9 cellular contexts compared by ENCODE assay signal in the genomic region with DNA sequence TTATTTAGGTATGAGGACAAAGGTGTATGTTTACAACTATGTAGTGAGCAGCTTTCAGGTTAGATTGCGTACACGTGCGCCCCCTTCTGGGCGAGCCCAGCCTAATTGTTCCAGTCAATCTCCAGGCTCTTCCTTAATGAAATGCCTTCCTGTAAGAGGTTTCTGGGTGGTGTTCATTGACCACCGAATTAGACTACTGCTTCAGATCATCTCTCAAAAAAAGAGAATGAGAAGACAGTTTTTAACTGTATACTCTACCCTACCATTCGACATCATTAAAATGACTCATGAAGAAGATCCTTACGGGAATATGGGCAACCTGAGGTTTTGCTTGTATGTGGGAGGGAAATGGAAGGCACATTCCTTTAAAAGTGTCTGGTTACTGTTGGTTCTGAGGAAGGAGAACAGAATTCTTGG. TPM values are rescaled to one million over a fixed set of nuclear protein-coding genes. Genes with fewer than 3 reads are reported as not detected.
DNase-seq lines count a peak whose midpoint lies in the region; TF ChIP-seq lines count a peak whose summit lies in the region.
"Had no signal": no experiment of that assay in that cellular context is flagged by ENCODE, and none has a peak within 500 bp of the region (broad histone marks: within the 10 kb centered on the region; RNA-seq: fewer than 3 reads in every experiment).

No MANE protein-coding gene starts in this region.

- DNase-seq in NCI-H2196 (lab: John Stamatoyannopoulos, UW; ENCODE audit: unreplicated experiment) (peak; percentile 1), NCI-H2196 treated with DMSO at 0.1 percent for 48 hours (lab: John Stamatoyannopoulos, UW; ENCODE audit: unreplicated experiment) (no peak), HEK293T (ENCODE audit: extremely low spot score) (peak; percentile 45), NB4 (ENCODE audit: low read depth) (peak; percentile 68), fibroblast of gingiva (ENCODE audit: low read depth) (peak; percentile 52), nephron progenitor cell (peak; percentile 72)
- DNase-seq in activated CD4-positive, alpha-beta T cell treated with anti-CD3 and anti-CD28 coated beads for 48 hours, result peak; percentile 74

- H3K27me3 Mint-ChIP-seq in nephron progenitor cell (ENCODE audit: low read depth, poor library complexity), result no peaks in the 10 kb centered on the region

- no peaks in the 10 kb centered on the region for H3K9me3 Mint-ChIP-seq in nephron progenitor cell
- H3K9me3 Mint-ChIP-seq: CD8-positive, alpha-beta T cell had no signal

- H3K27ac Mint-ChIP-seq in nephron progenitor cell, result peak overlapping the region; percentile 34
- H3K27ac Mint-ChIP-seq: CD8-positive, alpha-beta T cell had no signal

- no peak overlapping the region for H3K27ac ChIP-seq in urinary bladder (ENCODE audit: low read depth)

- TF ChIP-seq POLR2A in NB4 (IDR thresholded peaks at IDR 0.05; ENCODE audit: extremely low read depth, insufficient read length), result no peak

- H3K36me3 Mint-ChIP-seq in nephron progenitor cell (ENCODE audit: low read depth), result no peaks in the 10 kb centered on the region
- H3K36me3 Mint-ChIP-seq: CD8-positive, alpha-beta T cell had no signal

- CTCF ChIA-PET in HEK293T (lab: Yijun Ruan, JAX), result interaction anchor here (0.6 to 1.3 kb wide), 5 partner anchors 30 to 158 kb away, joined by 3 to 4 read pairs (median 3); no protein-coding TSS in a partner anchor

- 33% methylated on average over 7 of the region's 7 CpGs for WGBS in urinary bladder

- no peak overlapping the region for H3K4me3 Mint-ChIP-seq in nephron progenitor cell
- H3K4me3 Mint-ChIP-seq: CD8-positive, alpha-beta T cell had no signal

- H3K4me3 ChIP-seq in NB4 (ENCODE audit: low read depth, low read length), result no peak overlapping the region
- H3K4me3 ChIP-seq in urinary bladder (ENCODE audit: low read depth, low read length), result peak overlapping the region; percentile 23

- H3K36me3 ChIP-seq in urinary bladder (ENCODE audit: insufficient read depth), result no peaks in the 10 kb centered on the region

- H3K4me1 Mint-ChIP-seq in nephron progenitor cell, result peaks cover 20% of the 10 kb centered on the region

- H3K4me1 ChIP-seq in urinary bladder (ENCODE audit: insufficient read depth), result no peaks in the 10 kb centered on the region

- POLR2A ChIA-PET in HEK293T (lab: Yijun Ruan, JAX), result no interaction called here

- TF ChIP-seq CTCF in NB4 (IDR thresholded peaks at IDR 0.05; ENCODE audit: low read depth, low read length), result peak; percentile 92
- peak; percentile 74 for TF ChIP-seq CTCF in nephron progenitor cell (IDR thresholded peaks at IDR 0.05)

TF ChIP-seq in HEK293T, 16 proteins besides CTCF, POLR2A, EP300 and RAD21:
- TF ChIP-seq FOXA1 (IDR thresholded peaks at IDR 0.05), result no peak
- TF ChIP-seq SUZ12 (IDR thresholded peaks at IDR 0.05), result no peak
- no peak for TF ChIP-seq ZNF384 (IDR thresholded peaks at IDR 0.05)
- no peak for TF ChIP-seq FOXK2 (IDR thresholded peaks at IDR 0.05)
- no peak for TF ChIP-seq HDGF (IDR thresholded peaks at IDR 0.05; ENCODE audit: borderline replicate concordance)
- TF ChIP-seq ARNT (IDR thresholded peaks at IDR 0.05), result no peak
- TF ChIP-seq, protein P1, sequence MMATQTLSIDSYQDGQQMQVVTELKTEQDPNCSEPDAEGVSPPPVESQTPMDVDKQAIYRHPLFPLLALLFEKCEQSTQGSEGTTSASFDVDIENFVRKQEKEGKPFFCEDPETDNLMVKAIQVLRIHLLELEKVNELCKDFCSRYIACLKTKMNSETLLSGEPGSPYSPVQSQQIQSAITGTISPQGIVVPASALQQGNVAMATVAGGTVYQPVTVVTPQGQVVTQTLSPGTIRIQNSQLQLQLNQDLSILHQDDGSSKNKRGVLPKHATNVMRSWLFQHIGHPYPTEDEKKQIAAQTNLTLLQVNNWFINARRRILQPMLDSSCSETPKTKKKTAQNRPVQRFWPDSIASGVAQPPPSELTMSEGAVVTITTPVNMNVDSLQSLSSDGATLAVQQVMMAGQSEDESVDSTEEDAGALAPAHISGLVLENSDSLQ (IDR thresholded peaks at IDR 0.05), result no peak
- no peak for TF ChIP-seq LEF1 (IDR thresholded peaks at IDR 0.05; ENCODE audit: borderline replicate concordance)

RNA-seq across cellular contexts. Expression of a gene that starts 2.1 kb away (rescaled TPM):
- 2,635 TPM for total RNA-seq in urinary bladder
- polyA plus RNA-seq in urinary bladder, result 745 TPM
- total RNA-seq: CD8-positive, alpha-beta T cell had no signal

RNA-seq across cellular contexts. Expression of a gene that starts 51.3 kb away (rescaled TPM):
- 1.1 TPM for total RNA-seq in urinary bladder
- 0.09 TPM for polyA plus RNA-seq in urinary bladder
- total RNA-seq: CD8-positive, alpha-beta T cell had no signal
